In the genomic region with DNA sequence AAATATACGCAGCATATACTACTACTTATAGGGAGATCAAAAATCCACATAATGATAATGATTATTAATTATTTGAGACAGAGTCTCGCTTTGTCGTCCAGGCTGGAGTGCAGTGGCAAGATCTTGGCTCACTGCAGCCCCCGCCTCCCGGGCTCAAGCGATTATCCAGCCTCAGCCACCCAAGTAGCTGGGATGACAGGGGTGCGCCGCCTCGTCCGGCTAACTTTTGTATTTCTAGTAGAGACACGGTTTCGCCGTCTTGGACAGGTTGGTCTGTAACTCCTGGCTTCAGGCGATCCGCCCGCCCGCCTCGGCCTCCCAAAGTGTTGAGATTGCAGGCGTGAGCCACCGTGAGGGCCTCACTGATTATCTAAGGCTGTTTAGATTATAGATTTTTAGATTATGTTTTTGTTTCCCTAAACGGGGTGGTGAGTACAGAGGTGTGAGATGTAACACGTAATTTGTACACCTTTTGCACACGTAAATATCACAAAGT, we compare ENCODE assay signal across 1 cellular context.
TF ChIP-seq lines count a peak whose summit lies in the region.

No MANE protein-coding gene starts in this region.

TF ChIP-seq in H1, 55 proteins besides CTCF, POLR2A, EP300 and RAD21:
- TF ChIP-seq TAF7 (optimal IDR thresholded peaks at IDR 0.05; ENCODE audit: borderline replicate concordance, low read depth, low read length), result no peak
- no peak for TF ChIP-seq SIRT6 (IDR thresholded peaks at IDR 0.05; ENCODE audit: low read length)
- TF ChIP-seq CREB1 (IDR thresholded peaks at IDR 0.05), result no peak
- no peak for TF ChIP-seq FOSL1 (IDR thresholded peaks at IDR 0.05; ENCODE audit: insufficient read depth, low read depth, low read length)
- TF ChIP-seq NANOG (IDR thresholded peaks at IDR 0.05; ENCODE audit: insufficient read depth, low read depth, low read length, poor library complexity, severe bottlenecking), result no peak
- no peak for TF ChIP-seq CTBP2 (IDR thresholded peaks at IDR 0.05; ENCODE audit: borderline replicate concordance, insufficient read depth, insufficient read length, low read length)
- TF ChIP-seq SIN3A (conservative IDR thresholded peaks at IDR 0.05 in 1 of 2, IDR thresholded peaks at IDR 0.05 in 1 of 2; ENCODE audit: low read depth in 1 of 2, low read length in 2 of 2), result no peak
- no peak for TF ChIP-seq SAP30 (IDR thresholded peaks at IDR 0.05; ENCODE audit: insufficient read depth, insufficient replicate concordance, low read length)
- TF ChIP-seq SUZ12 (IDR thresholded peaks at IDR 0.05; ENCODE audit: low read length), result no peak
